Comparison of ENCODE assay signal across 1 cellular context in the genomic region with DNA sequence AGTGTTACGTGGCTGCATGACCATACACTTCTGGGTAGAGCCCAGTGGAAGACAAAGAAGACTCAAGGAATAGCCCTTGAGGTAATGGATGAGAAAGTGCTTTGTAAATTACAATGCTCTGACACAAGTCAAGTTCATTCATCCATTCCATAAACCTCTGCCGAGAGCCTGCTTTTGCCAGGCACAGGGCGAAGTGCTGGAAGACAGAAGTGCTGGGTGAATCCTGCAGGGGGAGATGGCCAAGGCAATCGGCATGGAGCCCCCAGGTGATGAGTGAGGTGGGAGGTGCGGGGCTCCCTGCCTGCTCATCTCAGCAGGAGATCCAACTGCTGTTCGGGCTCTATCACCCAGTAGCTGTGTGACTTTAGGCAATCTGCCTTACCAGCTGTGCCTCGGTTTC.
TF ChIP-seq lines count a peak whose summit lies in the region.

No MANE protein-coding gene starts in this region.

TF ChIP-seq in HepG2, 621 proteins besides CTCF, POLR2A, EP300 and RAD21:
- TF ChIP-seq MLLT10 (CRISPR knock-in tag; IDR thresholded peaks at IDR 0.05) = no peak
- 0 out of 2 replicates have a peak, but pooled peaks have one; percentile 16 for TF ChIP-seq TRIM24 (CRISPR knock-in tag; IDR thresholded peaks at IDR 0.05)
TF ChIP-seq in HepG2: peak in this region for 1.
